Comparison of ENCODE assay signal across 18 cellular contexts in the genomic region with DNA sequence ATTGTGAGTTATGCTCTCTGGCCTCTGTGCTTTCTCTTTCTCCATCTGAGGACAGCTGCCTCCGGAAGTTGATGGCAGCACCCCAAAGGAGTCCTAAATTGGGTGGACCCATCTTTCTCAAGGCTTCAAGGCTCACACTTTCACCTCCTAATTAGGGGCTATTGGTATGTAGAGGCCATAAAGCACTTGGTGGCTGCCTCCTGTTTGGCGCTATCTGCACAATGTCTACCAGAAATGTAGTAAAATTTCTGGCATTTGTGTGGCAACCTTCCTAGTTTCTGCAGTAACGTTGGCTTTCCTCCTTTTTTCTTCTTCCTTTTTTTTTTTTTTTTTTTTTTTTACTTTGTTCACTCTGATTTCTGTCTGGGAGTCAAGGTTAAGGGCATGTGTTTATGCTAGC.
A peak's percentile ranks its signal among the peaks of the same experiment; 100 is the strongest.
DNase-seq lines count a peak whose midpoint lies in the region; ATAC-seq, FAIRE-seq and TF ChIP-seq lines count a peak whose summit lies in the region.
"Had no signal": no experiment of that assay in that cellular context is flagged by ENCODE, and none has a peak within 500 bp of the region (broad histone marks: within the 10 kb centered on the region; RNA-seq: fewer than 3 reads in every experiment).

No MANE protein-coding gene starts in this region.

- H4K8ac ChIP-seq in H1 (ENCODE audit: extremely low read depth, insufficient read depth, low read length) (no peak overlapping the region), mesenchymal stem cell (ENCODE audit: low read length) (no peak overlapping the region)

- WGBS in SK-N-SH (ENCODE audit: low lambda C conversion rate): 60% methylated on average over 3 of the region's 3 CpGs
- WGBS in H1 (ENCODE audit: extremely low coverage in 1 of 2, insufficient coverage in 1 of 2, insufficient read length in 1 of 2, insufficient replicate concordance in 2 of 2, low coverage in 1 of 2, low lambda C conversion rate in 2 of 2, missing lambda C conversion rate in 1 of 2), 2 experiments: 93% methylated on average over 3 of the region's 3 CpGs; no CpG with 5 or more reads in 1 of the 2 experiments
- WGBS in mesenchymal stem cell: no CpG with 5 or more reads among the region's 3 CpGs
- 32 to 54% methylated on average over 2 to 3 of the region's 3 CpGs for WGBS in transverse colon (ENCODE audit: low coverage in 1 of 2), 2 donors

- H3K79me2 ChIP-seq in SK-N-SH (ENCODE audit: insufficient read depth): no peaks in the 10 kb centered on the region
- H3K79me2 ChIP-seq in H1 (ENCODE audit: control insufficient read depth in 1 of 2, insufficient read depth in 2 of 2, low read length in 2 of 2): no peaks in the 10 kb centered on the region

- H3K36me3 ChIP-seq in SK-N-SH (replicated peaks in 1 of 2; ENCODE audit: control insufficient read depth in 1 of 2, insufficient read depth in 2 of 2, low read length in 1 of 2) (no peaks in the 10 kb centered on the region), H1 (ENCODE audit: control insufficient read depth in 2 of 4, insufficient read depth in 4 of 4, low read length in 3 of 4) (no peaks in the 10 kb centered on the region), mesenchymal stem cell (ENCODE audit: control insufficient read depth in 1 of 2, insufficient read depth in 2 of 2, low read depth in 1 of 2, low read length in 2 of 2) (no peaks in the 10 kb centered on the region), transverse colon (no peaks in the 10 kb centered on the region)
- H3K36me3 ChIP-seq: BLaER1 had no signal

- H2BK20ac ChIP-seq in H1 (ENCODE audit: low read length): no peak overlapping the region

- H2AK5ac ChIP-seq in H1 (ENCODE audit: low read depth, low read length) (no peak overlapping the region), mesenchymal stem cell (ENCODE audit: low read length, severe bottlenecking) (no peak overlapping the region)

- H3K14ac ChIP-seq in H1 (ENCODE audit: insufficient read length) (no peak overlapping the region), mesenchymal stem cell (ENCODE audit: low read length in 2 of 2) (no peak overlapping the region)

- no peaks in the 10 kb centered on the region for H3K9me2 ChIP-seq in SK-N-SH

- H2AFZ ChIP-seq in SK-N-SH (ENCODE audit: low read depth) (peak overlapping the region; percentile 32; the same call in 1 of the 2 replicates), H1 (ENCODE audit: low read length) (peak overlapping the region; percentile 89), mesenchymal stem cell (ENCODE audit: low read depth, low read length) (peak overlapping the region; percentile 69)

- no peak overlapping the region for H3K27ac ChIP-seq in SK-N-SH (ENCODE audit: low read depth in 2 of 2, low read length in 1 of 2)
- H3K27ac ChIP-seq in H1 (ENCODE audit: low read depth, low read length): no peak overlapping the region
- no peak overlapping the region for H3K27ac ChIP-seq in mesenchymal stem cell (ENCODE audit: low read length, poor library complexity, severe bottlenecking)
- H3K27ac ChIP-seq in transverse colon: no peak overlapping the region
- H3K27ac ChIP-seq: BLaER1 had no signal

- ATAC-seq in SK-N-SH treated with all-trans-retinoic acid at 6 μM for 48 hours (no peak), HG03442 (IDR thresholded peaks at IDR 0.05; ENCODE audit: unreplicated experiment) (no peak)
- ATAC-seq: HepG2 had no signal

- no peak for TF ChIP-seq POLR2A in H1 (IDR thresholded peaks at IDR 0.05; ENCODE audit: control extremely low read depth in 1 of 2, low read depth in 2 of 2, low read length in 2 of 2)
- no peak for TF ChIP-seq POLR2A in transverse colon (IDR thresholded peaks at IDR 0.05)

- CTCF ChIA-PET in SK-N-SH (lab: Yijun Ruan, JAX): interaction anchor here (0.6 to 0.7 kb wide), 2 partner anchors 289 to 352 kb away, joined by 3 read pairs; no protein-coding TSS in a partner anchor
- CTCF ChIA-PET in H1 (lab: Charles Lee; ENCODE audit: partially characterized antibody): interaction anchor here (1.1 kb wide), 1 partner anchor 49 kb away, joined by 3 read pairs; no protein-coding TSS in a partner anchor

- peaks cover 7% of the 10 kb centered on the region; the same call in 1 of the 2 replicates for H3K27me3 ChIP-seq in SK-N-SH (ENCODE audit: insufficient read depth)
- H3K27me3 ChIP-seq in H1 (replicated peaks in 1 of 4; ENCODE audit: control insufficient read depth in 3 of 4, extremely low read depth in 1 of 4, insufficient read depth in 3 of 4, low read length in 3 of 4): no peaks in the 10 kb centered on the region
- H3K27me3 ChIP-seq in mesenchymal stem cell (ENCODE audit: control insufficient read depth in 1 of 2, insufficient read depth in 1 of 2, low read length in 2 of 2): no peaks in the 10 kb centered on the region
- no peaks in the 10 kb centered on the region for H3K27me3 ChIP-seq in transverse colon
- H3K27me3 ChIP-seq: BLaER1 had no signal

- H3K56ac ChIP-seq in H1 (replicated peaks; ENCODE audit: insufficient read length, low read depth, low read length): no peak overlapping the region

- in situ Hi-C loops in transverse colon (cut with MboI; ENCODE audit: low pct_ligation_motif_present in 1 of 4, low pct_unique_long_range_greater_than_20kb in 1 of 4, low sequenced_read_pairs in 3 of 4): no loop called here

- H3K18ac ChIP-seq in H1 (ENCODE audit: extremely low read depth, low read length): no peak overlapping the region
- H3K18ac ChIP-seq in mesenchymal stem cell (ENCODE audit: low read depth in 1 of 2, low read length in 2 of 2): peak overlapping the region; percentile 48 to 62

- POLR2A ChIA-PET in SK-N-SH (lab: Yijun Ruan, JAX) (no interaction called here), H1 (lab: Charles Lee; ENCODE audit: partially characterized antibody) (interaction anchor here (1.2 kb wide), 1 partner anchor 221 kb away, joined by 3 read pairs; no protein-coding TSS in a partner anchor)

- H3K4ac ChIP-seq in H1 (replicated peaks; ENCODE audit: insufficient read length, low read depth, low read length) (no peak overlapping the region), mesenchymal stem cell (ENCODE audit: low read depth in 1 of 2, low read length in 2 of 2) (no peak overlapping the region)

- H3K79me1 ChIP-seq in H1 (ENCODE audit: low read depth, low read length) (no peaks in the 10 kb centered on the region), mesenchymal stem cell (replicated peaks; ENCODE audit: low read length, poor library complexity, severe bottlenecking) (no peaks in the 10 kb centered on the region)

- intact Hi-C loops in transverse colon (cut with DNase I; ENCODE audit: low total_unique reads): no loop called here

- H3F3A ChIP-seq in SK-N-SH (replicated peaks; ENCODE audit: insufficient read depth): peaks cover 5% of the 10 kb centered on the region

- no peak overlapping the region for H4K5ac ChIP-seq in H1 (ENCODE audit: insufficient read length, low read depth, low read length)

- TF ChIP-seq EP300 in SK-N-SH (IDR thresholded peaks at IDR 0.05; ENCODE audit: borderline replicate concordance in 1 of 2, low read depth in 1 of 2, low read length in 1 of 2) (no peak), H1 (IDR thresholded peaks at IDR 0.05; ENCODE audit: borderline replicate concordance in 1 of 2, low read depth in 2 of 2, low read length in 2 of 2) (no peak), transverse colon (IDR thresholded peaks at IDR 0.05; ENCODE audit: low read depth) (peak; percentile 4)

- DNase-seq in SK-N-SH (no peak), H1 (ENCODE audit: low read depth in 1 of 2, low spot score in 2 of 2) (no peak), mesenchymal stem cell (no peak), transverse colon (peak; percentile 8), mesenteric fat pad (ENCODE audit: low spot score) (no peak), NCI-H2029 treated with DMSO at 0.1 percent for 48 hours (lab: John Stamatoyannopoulos, UW) (no peak)
- DNase-seq: 8988T; CD4-positive, alpha-beta memory T cell; DMS153; DMS79; GDM1 had no signal

- H3K9ac ChIP-seq in SK-N-SH: no peak overlapping the region
- H3K9ac ChIP-seq in H1 (replicated peaks in 1 of 4; ENCODE audit: extremely low read depth in 1 of 4, low read depth in 3 of 4, low read length in 3 of 4): no peak overlapping the region
- no peak overlapping the region for H3K9ac ChIP-seq in mesenchymal stem cell (ENCODE audit: low read length)
- H3K9ac ChIP-seq: BLaER1 had no signal

- H2BK12ac ChIP-seq in H1 (ENCODE audit: low read depth, low read length) (no peak overlapping the region), mesenchymal stem cell (ENCODE audit: low read length in 2 of 2) (no peak overlapping the region)

- no peak for TF ChIP-seq RAD21 in SK-N-SH (IDR thresholded peaks at IDR 0.05; ENCODE audit: low read length)
- TF ChIP-seq RAD21 in H1 (IDR thresholded peaks at IDR 0.05 in 1 of 2, conservative IDR thresholded peaks at IDR 0.05 in 1 of 2; ENCODE audit: low read depth in 2 of 2, low read length in 2 of 2): no peak

- TF ChIP-seq CTCF in SK-N-SH (IDR thresholded peaks at IDR 0.05) (no peak), H1 (IDR thresholded peaks at IDR 0.05; ENCODE audit: control extremely low read depth in 1 of 3, insufficient read depth in 1 of 3, low read depth in 1 of 3, low read length in 3 of 3) (no peak), transverse colon (IDR thresholded peaks at IDR 0.05) (no peak)

- H3K9me3 ChIP-seq in SK-N-SH (no peaks in the 10 kb centered on the region; the same call in 1 of the 2 replicates), H1 (ENCODE audit: insufficient read depth in 2 of 2, low read depth in 1 of 2, low read length in 1 of 2) (no peaks in the 10 kb centered on the region), mesenchymal stem cell (ENCODE audit: control insufficient read depth, low read length) (no peaks in the 10 kb centered on the region), transverse colon (no peaks in the 10 kb centered on the region)
- H3K9me3 ChIP-seq: BLaER1 had no signal

- H2BK15ac ChIP-seq in H1 (ENCODE audit: low read length) (no peak overlapping the region), mesenchymal stem cell (ENCODE audit: low read depth, poor library complexity, severe bottlenecking) (no peak overlapping the region)

- H3K4me1 ChIP-seq in SK-N-SH (ENCODE audit: control insufficient read depth in 1 of 2, insufficient read depth in 2 of 2, low read depth in 1 of 2, low read length in 1 of 2) (no peaks in the 10 kb centered on the region; a peak in 2 of 4 replicates), H1 (replicated peaks in 1 of 4; ENCODE audit: control insufficient read depth in 3 of 4, insufficient read depth in 4 of 4, low read length in 3 of 4) (peaks cover 0 to 4% (median 0%) of the 10 kb centered on the region in 4 experiments; a peak in 1 of 7 replicates), mesenchymal stem cell (ENCODE audit: control insufficient read depth, insufficient read depth, low read depth, low read length) (no peaks in the 10 kb centered on the region), transverse colon (peaks cover 0 to 5% (median 0%) of the 10 kb centered on the region in 4 donors)
- H3K4me1 ChIP-seq: BLaER1 had no signal

- FAIRE-seq in H1 (lab: Jason Lieb, UNC): no peak
- FAIRE-seq: GM12892, GM18507, H54, HepG2 had no signal

- H2BK5ac ChIP-seq in H1 (ENCODE audit: low read depth, low read length): no peak overlapping the region; the same call in 1 of the 2 replicates
- H2BK5ac ChIP-seq in mesenchymal stem cell (ENCODE audit: low read depth, low read length, poor library complexity, severe bottlenecking): no peak overlapping the region

- no peak overlapping the region for H3K4me3 ChIP-seq in SK-N-SH (ENCODE audit: low read depth in 2 of 2, low read length in 1 of 2)
- H3K4me3 ChIP-seq in H1 (ENCODE audit: extremely low read depth in 1 of 4, insufficient read depth in 2 of 4, low read depth in 3 of 4, low read length in 4 of 4): no peak overlapping the region
- no peak overlapping the region for H3K4me3 ChIP-seq in mesenchymal stem cell (ENCODE audit: insufficient read depth in 1 of 2, low read depth in 1 of 2, low read length in 2 of 2)
- H3K4me3 ChIP-seq in transverse colon: no peak overlapping the region
- H3K4me3 ChIP-seq: BLaER1 had no signal

- H2BK120ac ChIP-seq in H1 (replicated peaks; ENCODE audit: low read depth, low read length): peak overlapping the region; percentile 54
- H2BK120ac ChIP-seq in mesenchymal stem cell (ENCODE audit: low read depth, low read length): no peak overlapping the region

- H3K4me2 ChIP-seq in SK-N-SH (no peak overlapping the region), H1 (ENCODE audit: insufficient read depth in 1 of 2, low read depth in 2 of 2, low read length in 2 of 2) (no peak overlapping the region), mesenchymal stem cell (ENCODE audit: low read length, poor library complexity, severe bottlenecking) (no peak overlapping the region)
- H3K4me2 ChIP-seq: BLaER1 had no signal

- no peak overlapping the region for H4K91ac ChIP-seq in H1 (replicated peaks; ENCODE audit: insufficient read length, low read length)
- H4K91ac ChIP-seq in mesenchymal stem cell (ENCODE audit: low read length): no peak overlapping the region

- no peaks in the 10 kb centered on the region; the same call in 1 of the 2 replicates for H3K23me2 ChIP-seq in H1 (ENCODE audit: low read depth, low read length)

- H4K20me1 ChIP-seq in SK-N-SH (ENCODE audit: insufficient read depth) (no peaks in the 10 kb centered on the region), H1 (replicated peaks in 1 of 2; ENCODE audit: control insufficient read depth in 1 of 2, insufficient read depth in 2 of 2, low read length in 2 of 2) (no peaks in the 10 kb centered on the region)
- H4K20me1 ChIP-seq: BLaER1 had no signal

- H3K23ac ChIP-seq in H1 (ENCODE audit: insufficient read length) (no peak overlapping the region), mesenchymal stem cell (ENCODE audit: low read length in 2 of 2) (no peak overlapping the region)

Comparison
In these comparisons a context has a peak if more than half of its experiments do, and no peak if none do; other contexts are left out.
1. H2AFZ ChIP-seq: peak in every context shown above with its lines; median percentile 89 in H1; 69 in mesenchymal stem cell; 32 in SK-N-SH.